8 cellular contexts compared by ENCODE assay signal in the genomic region with DNA sequence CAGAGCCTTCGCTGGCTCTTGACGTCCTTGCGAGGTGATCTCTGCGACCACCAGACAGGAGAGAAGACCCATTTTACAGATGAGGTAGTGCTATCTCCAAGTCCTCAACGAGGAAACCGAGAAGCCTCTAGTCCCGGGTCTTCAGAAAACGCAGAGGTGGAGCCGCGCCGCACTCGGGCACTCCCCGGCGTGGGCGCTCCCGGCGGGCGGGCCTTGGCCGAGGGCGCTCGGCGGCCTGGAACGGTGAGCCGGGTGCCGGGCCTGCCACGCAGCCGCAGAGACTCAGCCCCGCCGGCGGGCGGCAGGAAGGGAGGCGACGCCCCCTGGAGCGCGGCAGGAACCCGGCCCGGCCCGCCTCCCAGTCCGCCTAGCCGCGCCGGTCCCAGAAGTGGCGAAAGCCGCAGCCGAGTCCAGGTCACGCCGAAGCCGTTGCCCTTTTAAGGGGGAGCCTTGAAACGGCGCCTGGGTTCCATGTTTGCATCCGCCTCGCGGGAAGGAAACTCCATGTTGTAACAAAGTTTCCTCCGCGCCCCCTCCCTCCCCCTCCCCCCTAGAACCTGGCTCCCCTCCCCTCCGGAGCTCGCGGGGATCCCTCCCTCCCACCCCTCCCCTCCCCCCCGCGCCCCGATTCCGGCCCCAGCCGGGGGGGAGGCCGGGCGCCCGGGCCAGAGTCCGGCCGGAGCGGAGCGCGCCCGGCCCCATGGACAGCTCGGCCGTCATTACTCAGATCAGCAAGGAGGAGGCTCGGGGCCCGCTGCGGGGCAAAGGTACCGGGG. TPM values are rescaled to one million over a fixed set of nuclear protein-coding genes. Genes with fewer than 3 reads are reported as not detected.
A peak's percentile ranks its signal among the peaks of the same experiment; 100 is the strongest.
DNase-seq lines count a peak whose midpoint lies in the region; ATAC-seq, FAIRE-seq and TF ChIP-seq lines count a peak whose summit lies in the region.

CTDSP1 (plus strand) TSS at position 478 of the 776 bp plus-strand sequence; CDS start at position 701, 223 bp downstream.

- H3K4me3 ChIP-seq in coronary artery: peak within 1 kb of the TSS; percentile 88

- peaks cover 55% of the 10 kb centered on the region for H3K4me1 Mint-ChIP-seq in activated CD4-positive, alpha-beta T cell treated with anti-CD3 and anti-CD28 coated beads, Interleukin-2, amount 10 ng/mL, durations not matched to agents 7 days and 5 days

- DNase-seq in Ammon's horn (ENCODE audit: low spot score) (peak; percentile 92), GM19239 (ENCODE audit: insufficient read length, low spot score) (peak; percentile 89), NCI-H526 treated with DMSO at 0.1 percent for 48 hours (lab: John Stamatoyannopoulos, UW) (peak; percentile 86), coronary artery (ENCODE audit: low spot score) (peak; percentile 98), left kidney (ENCODE audit: low read depth, low spot score) (peak; percentile 99)
- DNase-seq in activated CD4-positive, alpha-beta T cell treated with anti-CD3 and anti-CD28 coated beads, Interleukin-2, amount 10 ng/mL, durations not matched to agents 7 days and 5 days: peak; percentile 95
- peak; percentile 90 to 91 for DNase-seq in stimulated activated CD4-positive, alpha-beta T cell treated with anti-CD3 and anti-CD28 coated beads, Interleukin-2, amount 100 ng/mL, for 24 hours

- peak within 1 kb of the TSS; percentile 94 for H3K27ac Mint-ChIP-seq in activated CD4-positive, alpha-beta T cell treated with anti-CD3 and anti-CD28 coated beads, Interleukin-2, amount 10 ng/mL, durations not matched to agents 7 days and 5 days

- peaks cover 39% of the 10 kb centered on the region for H3K36me3 Mint-ChIP-seq in activated CD4-positive, alpha-beta T cell treated with anti-CD3 and anti-CD28 coated beads, Interleukin-2, amount 10 ng/mL, durations not matched to agents 7 days and 5 days (ENCODE audit: low read depth)

- TF ChIP-seq CTCF in coronary artery (IDR thresholded peaks at IDR 0.05): no peak

- CTCF ChIA-PET in activated CD4-positive, alpha-beta T cell treated with anti-CD3 and anti-CD28 coated beads, Interleukin-2, amount 10 ng/mL, durations not matched to agents 7 days and 5 days (lab: Charles Lee): interaction anchor here (0.6 kb wide), 1 partner anchor 183 kb away, joined by 3 read pairs; no protein-coding TSS in a partner anchor

- H3K27ac ChIP-seq in coronary artery: peak within 1 kb of the TSS; percentile 96

- no peaks in the 10 kb centered on the region for H3K9me3 Mint-ChIP-seq in activated CD4-positive, alpha-beta T cell treated with anti-CD3 and anti-CD28 coated beads, Interleukin-2, amount 10 ng/mL, durations not matched to agents 7 days and 5 days

- H3K4me3 Mint-ChIP-seq in activated CD4-positive, alpha-beta T cell treated with anti-CD3 and anti-CD28 coated beads, Interleukin-2, amount 10 ng/mL, durations not matched to agents 7 days and 5 days: peak within 1 kb of the TSS; percentile 96

- H3K27me3 Mint-ChIP-seq in activated CD4-positive, alpha-beta T cell treated with anti-CD3 and anti-CD28 coated beads, Interleukin-2, amount 10 ng/mL, durations not matched to agents 7 days and 5 days: no peaks in the 10 kb centered on the region

- POLR2A ChIA-PET in activated CD4-positive, alpha-beta T cell treated with anti-CD3 and anti-CD28 coated beads, Interleukin-2, amount 10 ng/mL, durations not matched to agents 7 days and 5 days (lab: Charles Lee): interaction anchor here (0.6 kb wide), 1 partner anchor 100 kb away, joined by 3 read pairs; no protein-coding TSS in a partner anchor

- FAIRE-seq in GM19239 (lab: Jason Lieb, UNC): peak; percentile 92

- ATAC-seq in HG03442 (IDR thresholded peaks at IDR 0.05; ENCODE audit: unreplicated experiment): peak; percentile 40

RNA-seq across cellular contexts. Expression of gene CTDSP1, which starts in this region (rescaled TPM):
- total RNA-seq in activated CD4-positive, alpha-beta T cell treated with anti-CD3 and anti-CD28 coated beads, Interleukin-2, amount 10 ng/mL, durations not matched to agents 7 days and 5 days: 100 to 1,000 TPM; 186 to 208 TPM

Comparison
In these comparisons a context has a peak if more than half of its experiments do, and no peak if none do; other contexts are left out.
1. Peak in every context shown above with its lines: DNase-seq, ATAC-seq, H3K4me3 ChIP-seq and H3K27ac ChIP-seq.